In genomic region chr18:36187138-36187825, GRCh38 we compare ENCODE assay signal across 8 cellular contexts. TPM values are rescaled to one million over a fixed set of nuclear protein-coding genes. Genes with fewer than 3 reads are reported as not detected.
DNase-seq lines count a peak whose midpoint lies in the region; ATAC-seq and TF ChIP-seq lines count a peak whose summit lies in the region.

Gene MOCOS, plus strand, starts transcription at chr18:36187497. Its CDS starts 43 bp downstream, at chr18:36187540.

- no peaks in the 10 kb centered on the region for H3K27me3 ChIP-seq in esophagus muscularis mucosa
- H3K27me3 ChIP-seq in muscle layer of colon (ENCODE audit: control insufficient read depth in 1 of 2, insufficient read depth in 2 of 2, low read length in 2 of 2): no peaks in the 10 kb centered on the region
- no peaks in the 10 kb centered on the region for H3K27me3 ChIP-seq in thoracic aorta (replicated peaks; ENCODE audit: insufficient read depth)

- peak within 1 kb of the TSS; percentile 24 for H3K9ac ChIP-seq in muscle layer of colon (ENCODE audit: low read length)

- CTCF ChIA-PET in HEK293T (lab: Yijun Ruan, JAX): interaction anchor here (1.3 kb wide), 1 partner anchor 79 kb away, joined by 3 read pairs; no protein-coding TSS in a partner anchor

- WGBS in esophagus muscularis mucosa: 0% methylated on average over 25 of the region's 71 CpGs

- TF ChIP-seq CTCF in GM12865 (IDR thresholded peaks at IDR 0.05; ENCODE audit: insufficient read depth, low read depth, low read length, missing control alignments) (no peak), esophagus muscularis mucosa (IDR thresholded peaks at IDR 0.05) (no peak), thoracic aorta (IDR thresholded peaks at IDR 0.05) (no peak)

- intact Hi-C loops in esophagus muscularis mucosa (cut with DNase I): no loop called here

- no peaks in the 10 kb centered on the region for H3K36me3 ChIP-seq in esophagus muscularis mucosa
- no peaks in the 10 kb centered on the region for H3K36me3 ChIP-seq in muscle layer of colon (ENCODE audit: insufficient read depth, low read length)
- no peaks in the 10 kb centered on the region for H3K36me3 ChIP-seq in thoracic aorta

- peak within 1 kb of the TSS; percentile 79 for H3K4me3 ChIP-seq in GM12865 (ENCODE audit: low read depth, low read length)
- peak within 1 kb of the TSS; percentile 67 to 80 (median 71) for H3K4me3 ChIP-seq in esophagus muscularis mucosa
- peak within 1 kb of the TSS; percentile 73 to 86 for H3K4me3 ChIP-seq in muscle layer of colon (ENCODE audit: low read depth in 1 of 2, low read length in 2 of 2)
- peak within 1 kb of the TSS; percentile 84 for H3K4me3 ChIP-seq in thoracic aorta

- H3K9me3 ChIP-seq in esophagus muscularis mucosa (no peaks in the 10 kb centered on the region), muscle layer of colon (ENCODE audit: low read length) (no peaks in the 10 kb centered on the region), thoracic aorta (no peaks in the 10 kb centered on the region)

- peak; percentile 78 for ATAC-seq in thoracic aorta (ENCODE audit: insufficient number of reproducible peaks, low FRiP score, low read depth)

- no peak for TF ChIP-seq EP300 in esophagus muscularis mucosa (IDR thresholded peaks at IDR 0.05)

- H3K4me1 ChIP-seq in esophagus muscularis mucosa (peaks cover 8 to 23% (median 19%) of the 10 kb centered on the region in 4 donors), muscle layer of colon (ENCODE audit: insufficient read depth, low read length) (peaks cover 6% of the 10 kb centered on the region), thoracic aorta (ENCODE audit: control insufficient read depth in 1 of 2, low read depth in 2 of 2) (peaks cover 4 to 20% of the 10 kb centered on the region in 2 donors)

- DNase-seq in GM12865 (ENCODE audit: low read depth) (peak; percentile 69), HEK293T (ENCODE audit: extremely low spot score) (peak; percentile 96), NCI-H2227 (lab: John Stamatoyannopoulos, UW; ENCODE audit: unreplicated experiment) (peak; percentile 71), activated T-cell treated with anti-CD3 and anti-CD28 coated beads for 24 hours (ENCODE audit: low read depth) (peak; percentile 20), esophagus muscularis mucosa (ENCODE audit: extremely low spot score) (peak; percentile 92), thoracic aorta (ENCODE audit: low spot score) (no peak), GDM1 (lab: John Stamatoyannopoulos, UW) (no peak)

- TF ChIP-seq POLR2A in esophagus muscularis mucosa (IDR thresholded peaks at IDR 0.05; ENCODE audit: low read depth): no peak

- POLR2A ChIA-PET in HEK293T (lab: Yijun Ruan, JAX): interaction anchor here (0.8 to 1.4 kb wide), 3 partner anchors 10 to 59 kb away, joined by 3 to 4 read pairs (median 4); no protein-coding TSS in a partner anchor

- H3K27ac ChIP-seq in esophagus muscularis mucosa (replicated peaks in 1 of 4) (peak within 1 kb of the TSS; percentile 16 to 47 (median 32)), muscle layer of colon (ENCODE audit: low read depth, low read length) (peak within 1 kb of the TSS; percentile 33), thoracic aorta (peak within 1 kb of the TSS; percentile 1 to 36)

TF ChIP-seq in HEK293T, 16 proteins besides CTCF, POLR2A, EP300 and RAD21:
- TF ChIP-seq L3MBTL2 (conservative IDR thresholded peaks at IDR 0.05) (peak; percentile 84), SUZ12 (IDR thresholded peaks at IDR 0.05) (no peak), PKNOX1 (IDR thresholded peaks at IDR 0.05) (no peak), LEF1 (IDR thresholded peaks at IDR 0.05; ENCODE audit: borderline replicate concordance) (no peak), CTBP1 (IDR thresholded peaks at IDR 0.05; ENCODE audit: borderline replicate concordance) (no peak), FOXK2 (IDR thresholded peaks at IDR 0.05) (no peak)

RNA-seq across cellular contexts. Expression of gene MOCOS, which starts in this region (rescaled TPM):
- 1 to 10 TPM in 3 of 4 donors, under 1 TPM in 1; 0.98 to 1.7 (median 1.4) TPM for total RNA-seq in esophagus muscularis mucosa
- total RNA-seq in thoracic aorta: 1 to 10 TPM; 2.0 to 2.8 TPM

Comparison
In these comparisons a context has a peak if more than half of its experiments do, and no peak if none do; other contexts are left out.
1. DNase-seq: peak in GM12865 (single experiment), HEK293T (single experiment), NCI-H2227 (single experiment), activated T-cell treated with anti-CD3 and anti-CD28 coated beads for 24 hours (single experiment) and esophagus muscularis mucosa (single experiment); none in thoracic aorta (single experiment) and GDM1 (single experiment).
2. Peak in every context shown above with its lines, with median percentiles within 50 percentile points of each other: H3K4me3 ChIP-seq and H3K27ac ChIP-seq.